ENCODE assay signal across 29 cellular contexts in the genomic region with DNA sequence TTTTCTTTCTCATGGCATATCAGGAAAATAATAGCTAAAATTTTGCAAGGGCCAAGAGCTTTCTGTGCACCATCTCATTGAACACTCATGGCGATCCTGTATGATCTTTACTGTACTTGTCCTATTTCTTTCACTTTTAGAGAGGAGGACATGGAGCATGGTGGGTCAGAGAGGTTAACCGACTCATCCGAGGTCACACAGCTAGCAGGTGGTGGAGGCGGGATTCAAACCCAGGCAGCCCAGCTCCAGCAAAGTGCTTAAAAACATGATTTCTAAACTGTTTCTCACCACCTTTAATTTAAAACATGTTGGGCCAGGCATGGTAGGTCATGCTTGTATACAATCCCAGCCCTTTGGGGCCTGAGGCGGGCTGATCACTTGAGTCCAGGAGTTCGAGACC. TPM values are rescaled to one million over a fixed set of nuclear protein-coding genes. Genes with fewer than 3 reads are reported as not detected.
"Had no signal": no experiment of that assay in that cellular context is flagged by ENCODE, and none has a peak within 500 bp of the region (broad histone marks: within the 10 kb centered on the region; RNA-seq: fewer than 3 reads in every experiment).

No MANE protein-coding gene starts in this region.

- H3K4me3 Mint-ChIP-seq: mesothelial cell of epicardium; naive B cell; natural killer cell treated with Interleukin-12 subunit alpha and Interleukin-12 subunit beta and Interleukin-15 and Interleukin-18, amount 100 ng/mL, for 72 hours; neural progenitor cell; stimulated activated memory B cell treated with anti-CD40 and anti-IgM and Interleukin-4, amounts not matched to agents 10 μg/mL and 1 μg/mL and 100 μg/mL, for 72 hours had no signal

- H3K9me3 ChIP-seq: gastrocnemius medialis, mucosa of descending colon, prostate gland, sigmoid colon, testis, tibial artery, upper lobe of right lung, vagina had no signal

- DNase-seq: effector CD4-positive, alpha-beta T cell; foreskin fibroblast; gastrocnemius medialis; mesenchymal stem cell; mucosa of descending colon; naive B cell; right cardiac atrium; sigmoid colon; stimulated activated CD4-positive, alpha-beta T cell treated with anti-CD3 and anti-CD28 coated beads, Interleukin-4, amount 100 ng/mL, for 4 hours; stimulated activated naive CD8-positive, alpha-beta T cell treated with anti-CD3 and anti-CD28 coated beads, Interleukin-15, Interleukin-2, amounts not matched to agents 100 U/mL and 50 U/mL, for 24 hours; substantia nigra; upper lobe of right lung had no signal

- H3K27ac ChIP-seq: dorsolateral prefrontal cortex, epithelial cell of prostate, gastrocnemius medialis, neural progenitor cell, parathyroid adenoma, prostate gland, sigmoid colon, testis, tibial artery, upper lobe of right lung, vagina had no signal

- H3K27ac Mint-ChIP-seq: mesothelial cell of epicardium; natural killer cell treated with Interleukin-12 subunit alpha and Interleukin-12 subunit beta and Interleukin-15 and Interleukin-18, amount 100 ng/mL, for 72 hours; neural progenitor cell; stimulated activated memory B cell treated with anti-CD40 and anti-IgM and Interleukin-4, amounts not matched to agents 10 μg/mL and 1 μg/mL and 100 μg/mL, for 72 hours had no signal

- H3K4me1 ChIP-seq: gastrocnemius medialis, neural progenitor cell, parathyroid adenoma, prostate gland, sigmoid colon, upper lobe of right lung, vagina had no signal

- H3K36me3 Mint-ChIP-seq: mesothelial cell of epicardium; naive B cell; natural killer cell treated with Interleukin-12 subunit alpha and Interleukin-12 subunit beta and Interleukin-15 and Interleukin-18, amount 100 ng/mL, for 72 hours; neural progenitor cell; stimulated activated memory B cell treated with anti-CD40 and anti-IgM and Interleukin-4, amounts not matched to agents 10 μg/mL and 1 μg/mL and 100 μg/mL, for 72 hours had no signal

- H3K9ac ChIP-seq: neural progenitor cell, parathyroid adenoma had no signal

- H3K9me3 Mint-ChIP-seq: mesothelial cell of epicardium; naive B cell; natural killer cell treated with Interleukin-12 subunit alpha and Interleukin-12 subunit beta and Interleukin-15 and Interleukin-18, amount 100 ng/mL, for 72 hours; neural progenitor cell; stimulated activated memory B cell treated with anti-CD40 and anti-IgM and Interleukin-4, amounts not matched to agents 10 μg/mL and 1 μg/mL and 100 μg/mL, for 72 hours had no signal

- ATAC-seq: esophagus mucosa; gastrocnemius medialis; mucosa of descending colon; natural killer cell treated with Interleukin-12 subunit alpha and Interleukin-12 subunit beta and Interleukin-15 and Interleukin-18, amount 100 ng/mL, for 72 hours; right cardiac atrium; stimulated activated memory B cell treated with anti-CD40 and anti-IgM and Interleukin-4, amounts not matched to agents 10 μg/mL and 1 μg/mL and 100 μg/mL, for 72 hours; stimulated activated naive CD8-positive, alpha-beta T cell treated with anti-CD3 and anti-CD28 coated beads, Interleukin-15, Interleukin-2, amounts not matched to agents 100 U/mL and 50 U/mL, for 24 hours; upper lobe of right lung had no signal

- H3K36me3 ChIP-seq: gastrocnemius medialis, neural progenitor cell, prostate gland, sigmoid colon, tibial artery, upper lobe of right lung, vagina had no signal

- H3K27me3 ChIP-seq: dorsolateral prefrontal cortex, gastrocnemius medialis, neural progenitor cell, sigmoid colon, testis, tibial artery, upper lobe of right lung, vagina had no signal

- H3K4me3 ChIP-seq: dorsolateral prefrontal cortex, gastrocnemius medialis, mucosa of descending colon, neural progenitor cell, prostate gland, sigmoid colon, testis, tibial artery, upper lobe of right lung, vagina had no signal

RNA-seq across cellular contexts. Expression of a gene that starts 6.4 kb away (rescaled TPM):
- total RNA-seq: lung microvascular endothelial cell; natural killer cell treated with Interleukin-12 subunit alpha and Interleukin-12 subunit beta and Interleukin-15 and Interleukin-18, amount 100 ng/mL, for 72 hours; osteoblast; upper lobe of right lung had no signal

RNA-seq across cellular contexts. Expression of a gene that starts 25.8 kb away (rescaled TPM):
- total RNA-seq: dorsolateral prefrontal cortex; esophagus mucosa; gastrocnemius medialis; glomerular endothelial cell; lung microvascular endothelial cell; mesothelial cell of epicardium; mucosa of descending colon; natural killer cell treated with Interleukin-12 subunit alpha and Interleukin-12 subunit beta and Interleukin-15 and Interleukin-18, amount 100 ng/mL, for 72 hours; osteoblast; prostate gland; right cardiac atrium; sigmoid colon; skeletal muscle tissue; testis; upper lobe of right lung; vagina had no signal
- polyA plus RNA-seq: keratinocyte, right cardiac atrium, sigmoid colon had no signal
